In genomic region chr6:103800131-103800670, GRCh38 we compare ENCODE assay signal across 17 cellular contexts.
"Had no signal": no experiment of that assay in that cellular context is flagged by ENCODE, and none has a peak within 500 bp of the region (broad histone marks: within the 10 kb centered on the region; RNA-seq: fewer than 3 reads in every experiment).

No MANE protein-coding gene starts in this region.

- DNase-seq: activated CD4-positive, alpha-beta T cell treated with anti-CD3 and anti-CD28 coated beads for 1 hour; activated CD4-positive, alpha-beta T cell treated with anti-CD3 and anti-CD28 coated beads, Interleukin-2, amount 50 U/mL, for 4 hours; activated naive CD4-positive, alpha-beta T cell treated with anti-CD3 and anti-CD28 coated beads for 36 hours; activated naive CD8-positive, alpha-beta T cell treated with anti-CD3 and anti-CD28 coated beads, Interleukin-2, amount 50 U/mL, for 24 hours; activated T-cell treated with anti-CD3 and anti-CD28 coated beads for 4 hours; aorta; heart left ventricle; left colon; lower lobe of right lung; right cardiac atrium; small intestine; stimulated activated CD4-positive, alpha-beta T cell treated with anti-CD3 and anti-CD28 coated beads, Interleukin-4, amount 100 ng/mL, for 4 hours; stimulated activated CD8-positive, alpha-beta memory T cell treated with anti-CD3 and anti-CD28 coated beads, Interleukin-4, amount 100 ng/mL, for 48 hours; stimulated activated naive CD8-positive, alpha-beta T cell treated with anti-CD3 and anti-CD28 coated beads, Interleukin-15, Interleukin-2, amounts not matched to agents 100 U/mL and 50 U/mL, for 24 hours; T-helper 9 cell had no signal

- H3K4me1 ChIP-seq: breast epithelium, heart left ventricle, lower lobe of right lung had no signal

- H3K36me3 ChIP-seq: breast epithelium, heart left ventricle, lower lobe of right lung had no signal

- H3K9me3 ChIP-seq: breast epithelium, heart left ventricle, lower lobe of right lung had no signal

- H3K4me3 ChIP-seq: breast epithelium, heart left ventricle, lower lobe of right lung had no signal

- H3K27ac ChIP-seq: breast epithelium, epithelial cell of prostate, heart left ventricle, lower lobe of right lung had no signal

- H3K27me3 ChIP-seq: breast epithelium, heart left ventricle had no signal
